In genomic region chr1:36116906-36117305, GRCh38 we compare ENCODE assay signal across 27 cellular contexts. TPM values are rescaled to one million over a fixed set of nuclear protein-coding genes. Genes with fewer than 3 reads are reported as not detected.
A peak's percentile ranks its signal among the peaks of the same experiment; 100 is the strongest.
DNase-seq lines count a peak whose midpoint lies in the region; ATAC-seq, FAIRE-seq and TF ChIP-seq lines count a peak whose summit lies in the region.
"Had no signal": no experiment of that assay in that cellular context is flagged by ENCODE, and none has a peak within 500 bp of the region (broad histone marks: within the 10 kb centered on the region; RNA-seq: fewer than 3 reads in every experiment).

No MANE protein-coding gene starts in this region.

- DNase-seq in SK-N-SH (peak; percentile 56), astrocyte (ENCODE audit: low read depth) (no peak), tibial artery (no peak), left cardiac atrium (no peak), AML-193 (lab: John Stamatoyannopoulos, UW) (no peak), GM19238 (ENCODE audit: insufficient read length, low spot score) (no peak)
- DNase-seq: 8988T; CD8-positive, alpha-beta memory T cell; DND-41; H7; NCI-H1105 treated with DMSO at 0.1 percent for 48 hours; NCI-H187 treated with DMSO at 0.1 percent for 48 hours; NCI-H2171; NCI-H446 treated with DMSO at 0.1 percent for 48 hours; NK-92 treated with Interleukin-12 subunit alpha and Interleukin-12 subunit beta, amount 100 ng/mL, for 24 hours; OCI-M1; RPMI8226; SIG-M5 had no signal

- TF ChIP-seq CTCF in SK-N-SH (IDR thresholded peaks at IDR 0.05): no peak
- no peak for TF ChIP-seq CTCF in astrocyte (IDR thresholded peaks at IDR 0.05; ENCODE audit: insufficient read depth, low read depth, low read length)
- no peak for TF ChIP-seq CTCF in nephron (IDR thresholded peaks at IDR 0.05; ENCODE audit: unreplicated experiment in 3 of 3)
- no peak for TF ChIP-seq CTCF in tibial artery (IDR thresholded peaks at IDR 0.05)

- TF ChIP-seq EP300 in SK-N-SH (IDR thresholded peaks at IDR 0.05; ENCODE audit: borderline replicate concordance in 1 of 2, low read depth in 1 of 2, low read length in 1 of 2): no peak

- H2AFZ ChIP-seq in SK-N-SH (ENCODE audit: low read depth) (no peak overlapping the region), astrocyte (ENCODE audit: low read depth, low read length) (no peak overlapping the region)

- H3K9ac ChIP-seq in SK-N-SH (no peak overlapping the region), astrocyte (ENCODE audit: low read length) (no peak overlapping the region)
- H3K9ac ChIP-seq: BLaER1 treated with 17β-estradiol and CSF1 and Interleukin-3, amounts not matched to agents 10 nM and 100 nM had no signal

- H3K9me3 ChIP-seq in SK-N-SH: no peaks in the 10 kb centered on the region
- no peaks in the 10 kb centered on the region for H3K9me3 ChIP-seq in astrocyte (ENCODE audit: insufficient read depth, low read depth, low read length)
- H3K9me3 ChIP-seq in tibial artery: no peaks in the 10 kb centered on the region
- H3K9me3 ChIP-seq: BLaER1 treated with 17β-estradiol and CSF1 and Interleukin-3, amounts not matched to agents 10 nM and 100 nM had no signal

- TF ChIP-seq RAD21 in SK-N-SH (IDR thresholded peaks at IDR 0.05; ENCODE audit: low read length): no peak

- no peaks in the 10 kb centered on the region for H3K27me3 ChIP-seq in SK-N-SH (ENCODE audit: insufficient read depth)
- H3K27me3 ChIP-seq in astrocyte (ENCODE audit: insufficient read depth, low read length): no peaks in the 10 kb centered on the region
- H3K27me3 ChIP-seq in tibial artery: no peaks in the 10 kb centered on the region

- H3K9me3 Mint-ChIP-seq in astrocyte (ENCODE audit: unreplicated experiment): no peaks in the 10 kb centered on the region
- no peaks in the 10 kb centered on the region for H3K9me3 Mint-ChIP-seq in nephron
- H3K9me3 Mint-ChIP-seq: CD8-positive, alpha-beta memory T cell had no signal

- no peaks in the 10 kb centered on the region for H3K36me3 ChIP-seq in SK-N-SH (replicated peaks in 1 of 2; ENCODE audit: control insufficient read depth in 1 of 2, insufficient read depth in 2 of 2, low read length in 1 of 2)
- no peaks in the 10 kb centered on the region for H3K36me3 ChIP-seq in astrocyte (ENCODE audit: insufficient read depth, low read length)
- H3K36me3 ChIP-seq in tibial artery: peaks cover 0 to 8% (median 0%) of the 10 kb centered on the region in 3 donors
- H3K36me3 ChIP-seq: BLaER1 treated with 17β-estradiol and CSF1 and Interleukin-3, amounts not matched to agents 10 nM and 100 nM had no signal

- no peak overlapping the region for H3K4me3 ChIP-seq in SK-N-SH (ENCODE audit: low read depth in 2 of 2, low read length in 1 of 2)
- no peak overlapping the region for H3K4me3 ChIP-seq in astrocyte (ENCODE audit: insufficient read depth, low read depth, low read length)
- no peak overlapping the region for H3K4me3 ChIP-seq in tibial artery
- H3K4me3 ChIP-seq: BLaER1 treated with 17β-estradiol and CSF1 and Interleukin-3, amounts not matched to agents 10 nM and 100 nM; GM12878 had no signal

- H3K4me3 Mint-ChIP-seq in astrocyte (ENCODE audit: unreplicated experiment) (no peak overlapping the region), nephron (no peak overlapping the region)
- H3K4me3 Mint-ChIP-seq: CD8-positive, alpha-beta memory T cell had no signal

- H3K27ac ChIP-seq in SK-N-SH (ENCODE audit: low read depth in 2 of 2, low read length in 1 of 2) (peak overlapping the region in 1 of 2 experiments; percentile 58; a peak in 1 of 4 replicates), astrocyte (ENCODE audit: low read depth, low read length) (no peak overlapping the region), tibial artery (peak overlapping the region; percentile 83 to 93)
- H3K27ac ChIP-seq: BLaER1 treated with 17β-estradiol and CSF1 and Interleukin-3, amounts not matched to agents 10 nM and 100 nM had no signal

- H3K79me2 ChIP-seq in SK-N-SH (ENCODE audit: insufficient read depth): no peaks in the 10 kb centered on the region
- H3K79me2 ChIP-seq in astrocyte (ENCODE audit: insufficient read depth, low read length): no peaks in the 10 kb centered on the region

- intact Hi-C loops in tibial artery (cut with DNase I; ENCODE audit: low total_unique reads): no loop called here
- intact Hi-C loops in left cardiac atrium (cut with DNase I): no loop called here

- peaks cover 12% of the 10 kb centered on the region for H3K27me3 Mint-ChIP-seq in astrocyte (ENCODE audit: low read depth, unreplicated experiment)
- peaks cover 15% of the 10 kb centered on the region for H3K27me3 Mint-ChIP-seq in nephron (ENCODE audit: low read depth)

- FAIRE-seq in astrocyte (lab: Jason Lieb, UNC): no peak
- FAIRE-seq: D721Med, G401.6, GM12878, GM18507 had no signal

- H3K4me1 ChIP-seq in SK-N-SH (ENCODE audit: control insufficient read depth in 1 of 2, insufficient read depth in 2 of 2, low read depth in 1 of 2, low read length in 1 of 2) (peaks cover 10 to 28% of the 10 kb centered on the region in 2 experiments; a peak in 2 of 4 replicates), astrocyte (ENCODE audit: insufficient read depth, low read length) (peaks cover 30% of the 10 kb centered on the region), tibial artery (peaks cover 0 to 74% (median 50%) of the 10 kb centered on the region in 4 donors)

- H4K20me1 ChIP-seq in SK-N-SH (ENCODE audit: insufficient read depth) (no peaks in the 10 kb centered on the region), astrocyte (ENCODE audit: insufficient read depth, low read length) (no peaks in the 10 kb centered on the region)

- WGBS in SK-N-SH (ENCODE audit: low lambda C conversion rate): 90% methylated on average over 2 of the region's 5 CpGs

- H3K4me1 Mint-ChIP-seq in astrocyte (ENCODE audit: low read depth, unreplicated experiment): peaks cover 25% of the 10 kb centered on the region
- peaks cover 28% of the 10 kb centered on the region for H3K4me1 Mint-ChIP-seq in nephron

- H3K36me3 Mint-ChIP-seq in astrocyte (ENCODE audit: low read depth, unreplicated experiment) (peaks cover 3% of the 10 kb centered on the region), nephron (ENCODE audit: low read depth) (no peaks in the 10 kb centered on the region)
- H3K36me3 Mint-ChIP-seq: CD8-positive, alpha-beta memory T cell had no signal

- POLR2A ChIA-PET in SK-N-SH (lab: Yijun Ruan, JAX): interaction anchor here (0.8 to 2.4 kb wide), 2 partner anchors 17 to 23 kb away, joined by 3 to 7 read pairs; no protein-coding TSS in a partner anchor

- H3K9me2 ChIP-seq in SK-N-SH: no peaks in the 10 kb centered on the region

- H3F3A ChIP-seq in SK-N-SH (replicated peaks; ENCODE audit: insufficient read depth): peaks cover 9% of the 10 kb centered on the region

- H3K27ac Mint-ChIP-seq in astrocyte (ENCODE audit: unreplicated experiment) (peak overlapping the region; percentile 55), nephron (peak overlapping the region in 2 of 3 experiments; percentile 4 to 6)

- no peak for ATAC-seq in SK-N-SH treated with all-trans-retinoic acid at 6 μM for 48 hours
- no peak for ATAC-seq in left cardiac atrium
- ATAC-seq: GM12878 had no signal

- CTCF ChIA-PET in SK-N-SH (lab: Yijun Ruan, JAX): interaction anchor here (1.2 to 32.6 kb wide), 6 partner anchors 13 to 72 kb away, joined by 4 to 700 read pairs (median 5); partner anchors contain the start of gene TRAPPC3

- H3K4me2 ChIP-seq in SK-N-SH (no peak overlapping the region), astrocyte (ENCODE audit: low read length) (no peak overlapping the region)

TF ChIP-seq in SK-N-SH, 30 proteins besides CTCF, POLR2A, EP300 and RAD21 (continues in another document):
- no peak for TF ChIP-seq MXI1 (IDR thresholded peaks at IDR 0.05; ENCODE audit: low read depth, low read length)
- no peak for TF ChIP-seq MEF2A (IDR thresholded peaks at IDR 0.05; ENCODE audit: borderline replicate concordance, low read depth)

TF ChIP-seq in SK-N-SH treated with all-trans-retinoic acid at 6 μM for 48 hours, 23 proteins besides CTCF, POLR2A, EP300 and RAD21 (continues in another document):
- TF ChIP-seq ZNF565 (CRISPR knock-in tag; conservative IDR thresholded peaks at IDR 0.05; ENCODE audit: low read depth) (no peak), ZC3H10 (CRISPR knock-in tag; IDR thresholded peaks at IDR 0.05) (no peak), ESRRG (CRISPR knock-in tag; IDR thresholded peaks at IDR 0.05) (no peak), ARNTL (CRISPR knock-in tag; IDR thresholded peaks at IDR 0.05; ENCODE audit: borderline replicate concordance, low read depth) (no peak), BACH2 (CRISPR knock-in tag; IDR thresholded peaks at IDR 0.05; ENCODE audit: borderline replicate concordance) (no peak), ZFP3 (CRISPR knock-in tag; IDR thresholded peaks at IDR 0.05) (no peak)

RNA-seq across cellular contexts. Expression of gene COL8A2, which starts 8.1 kb away (rescaled TPM):
- 2.6 and 3.1 TPM in 2 replicates for polyA plus RNA-seq in SK-N-SH (2012; rRNA removed)
- 1.6 and 2.6 TPM in 2 replicates for polyA plus RNA-seq in SK-N-SH (2012; cell fraction: cytosol; rRNA removed)
- 2.3 and 2.6 TPM in 2 replicates for polyA plus RNA-seq in SK-N-SH (2012; cell fraction: nucleus; rRNA removed)
- 3.4 and 10.8 TPM in 2 replicates for total RNA-seq in astrocyte
- 1 to 10 TPM; 3.8 to 4.2 TPM for total RNA-seq in left cardiac atrium
- total RNA-seq: GM12878 had no signal
- polyA plus RNA-seq: CD8-positive, alpha-beta memory T cell had no signal

RNA-seq across cellular contexts. Expression of gene ADPRS, which starts 28.2 kb away (rescaled TPM):
- polyA plus RNA-seq in SK-N-SH (2012; rRNA removed): 54.2 and 62.3 TPM in 2 replicates
- 34.6 and 47.4 TPM in 2 replicates for polyA plus RNA-seq in SK-N-SH (2012; cell fraction: cytosol; rRNA removed)
- polyA plus RNA-seq in SK-N-SH (2012; cell fraction: nucleus; rRNA removed): 51.1 and 60.8 TPM in 2 replicates
- total RNA-seq in astrocyte (28.7 and 32.2 TPM in 2 replicates), left cardiac atrium (10 to 100 TPM; 15.4 to 17.6 TPM)

RNA-seq across cellular contexts. Expression of gene TRAPPC3, which starts 32.4 kb away (rescaled TPM):
- polyA plus RNA-seq in SK-N-SH (2012; rRNA removed): 149 and 169 TPM in 2 replicates
- polyA plus RNA-seq in SK-N-SH (2012; cell fraction: cytosol; rRNA removed): 172 and 173 TPM in 2 replicates
- 83.1 and 92.3 TPM in 2 replicates for polyA plus RNA-seq in SK-N-SH (2012; cell fraction: nucleus; rRNA removed)
- total RNA-seq in astrocyte: 87.1 and 87.6 TPM in 2 replicates
- 10 to 100 TPM; 53.3 to 64.2 TPM for total RNA-seq in left cardiac atrium

RNA-seq across cellular contexts. Expression of gene TEKT2, which starts 33.0 kb away (rescaled TPM):
- polyA plus RNA-seq in SK-N-SH (2012; rRNA removed): 1.0 and 1.2 TPM in 2 replicates
- 0.17 and 0.30 TPM in 2 replicates for polyA plus RNA-seq in SK-N-SH (2012; cell fraction: cytosol; rRNA removed)
- 4.1 and 4.4 TPM in 2 replicates for polyA plus RNA-seq in SK-N-SH (2012; cell fraction: nucleus; rRNA removed)
- total RNA-seq in astrocyte (0.38 and 0.39 TPM in 2 replicates), left cardiac atrium (under 1 TPM in 1 of 2 donors, not detected in 1; 0.27 TPM)
- total RNA-seq: CD8-positive, alpha-beta memory T cell; GM12878; HT1080; LHCN-M2 had no signal
- polyA plus RNA-seq: CD8-positive, alpha-beta memory T cell had no signal

RNA-seq across cellular contexts. Expression of gene MAP7D1, which starts 39.1 kb away (rescaled TPM):
- polyA plus RNA-seq in SK-N-SH (2012; rRNA removed): 40.6 and 69.9 TPM in 2 replicates
- polyA plus RNA-seq in SK-N-SH (2012; cell fraction: cytosol; rRNA removed): 78.2 and 85.1 TPM in 2 replicates
- polyA plus RNA-seq in SK-N-SH (2012; cell fraction: nucleus; rRNA removed): 137 and 148 TPM in 2 replicates
- total RNA-seq in astrocyte: 259 and 271 TPM in 2 replicates
- 100 to 1,000 TPM; 251 to 270 TPM for total RNA-seq in left cardiac atrium
